Comparison of ENCODE assay signal across 8 cellular contexts in genomic region chr7:73737491-73738219, GRCh38. TPM values are rescaled to one million over a fixed set of nuclear protein-coding genes. Genes with fewer than 3 reads are reported as not detected.
A peak's percentile ranks its signal among the peaks of the same experiment; 100 is the strongest.
DNase-seq lines count a peak whose midpoint lies in the region; ATAC-seq, FAIRE-seq and TF ChIP-seq lines count a peak whose summit lies in the region.

No MANE protein-coding gene starts in this region.

- intact Hi-C loops in activated naive CD4-positive, alpha-beta T cell treated with anti-CD3 and anti-CD28 coated beads for 36 hours (cut with micrococcal nuclease), result loop anchor here (1.0 to 5.0 kb wide), 11 partner anchors 18 to 347 kb away; partner anchors contain the start of genes BAZ1B, BCL7B, BUD23 and DNAJC30
- intact Hi-C loops in right lobe of liver (cut with DNase I) (loop anchor here in 1 of 2 donors (10.0 kb wide), 1 partner anchor 117 kb away; no protein-coding TSS in a partner anchor), tibial artery (cut with DNase I; ENCODE audit: low total_unique reads) (loop anchor here (5.0 kb wide), 1 partner anchor 70 kb away; the partner anchor contains the start of gene VPS37D)

- H3K9me3 Mint-ChIP-seq in activated naive CD4-positive, alpha-beta T cell treated with anti-CD3 and anti-CD28 coated beads for 36 hours, result no peaks in the 10 kb centered on the region
- no peaks in the 10 kb centered on the region for H3K9me3 Mint-ChIP-seq in astrocyte (ENCODE audit: unreplicated experiment)

- H3K27ac ChIP-seq in astrocyte (ENCODE audit: low read depth, low read length) (no peak overlapping the region), right lobe of liver (no peak overlapping the region), tibial artery (peak overlapping the region; percentile 83 to 89)

- H3K27me3 Mint-ChIP-seq in activated naive CD4-positive, alpha-beta T cell treated with anti-CD3 and anti-CD28 coated beads for 36 hours (ENCODE audit: low read depth), result no peaks in the 10 kb centered on the region
- peaks cover 7% of the 10 kb centered on the region for H3K27me3 Mint-ChIP-seq in astrocyte (ENCODE audit: low read depth, unreplicated experiment)

- DNase-seq in activated naive CD4-positive, alpha-beta T cell treated with anti-CD3 and anti-CD28 coated beads for 36 hours, result no peak
- DNase-seq in activated naive CD4-positive, alpha-beta T cell (lab: John Stamatoyannopoulos, UW), result no peak
- DNase-seq in astrocyte (ENCODE audit: low read depth) (no peak), right lobe of liver (no peak), tibial artery (no peak), putamen (ENCODE audit: low spot score) (no peak), HK-2 (ENCODE audit: unreplicated experiment) (no peak), G401 (ENCODE audit: low spot score) (no peak)

- no peak for FAIRE-seq in astrocyte (lab: Jason Lieb, UNC)

- H3K4me2 ChIP-seq in astrocyte (ENCODE audit: low read length), result peak overlapping the region; percentile 98

- H2AFZ ChIP-seq in astrocyte (ENCODE audit: low read depth, low read length), result no peak overlapping the region

- TF ChIP-seq CTCF in astrocyte (IDR thresholded peaks at IDR 0.05; ENCODE audit: insufficient read depth, low read depth, low read length) (no peak), right lobe of liver (IDR thresholded peaks at IDR 0.05) (no peak), tibial artery (IDR thresholded peaks at IDR 0.05) (no peak)

- H3K4me1 ChIP-seq in astrocyte (ENCODE audit: insufficient read depth, low read length), result peaks cover 12% of the 10 kb centered on the region
- H3K4me1 ChIP-seq in right lobe of liver, result peaks cover 0 to 8% (median 1%) of the 10 kb centered on the region in 4 donors
- peaks cover 0 to 30% (median 25%) of the 10 kb centered on the region in 4 donors for H3K4me1 ChIP-seq in tibial artery

- H4K20me1 ChIP-seq in astrocyte (ENCODE audit: insufficient read depth, low read length), result peaks cover 8% of the 10 kb centered on the region

- ATAC-seq in right lobe of liver, result no peak

- CTCF ChIA-PET in activated naive CD4-positive, alpha-beta T cell treated with anti-CD3 and anti-CD28 coated beads for 36 hours (lab: Charles Lee), result interaction anchor here (0.6 to 1.7 kb wide), 8 partner anchors 8 to 247 kb away, joined by 3 to 6 read pairs (median 4); no protein-coding TSS in a partner anchor

- no peak for TF ChIP-seq POLR2A in right lobe of liver (IDR thresholded peaks at IDR 0.05)

- WGBS in right lobe of liver (ENCODE audit: insufficient coverage, low coverage, low lambda C conversion rate, missing lambda C conversion rate), result 64% methylated on average over 4 of the region's 17 CpGs

- in situ Hi-C loops in G401 (cut with HindIII; ENCODE audit: low sequenced_read_pairs), result no loop called here

- no peaks in the 10 kb centered on the region for H3K27me3 ChIP-seq in astrocyte (ENCODE audit: insufficient read depth, low read length)
- no peaks in the 10 kb centered on the region for H3K27me3 ChIP-seq in right lobe of liver
- no peaks in the 10 kb centered on the region for H3K27me3 ChIP-seq in tibial artery

- H3K36me3 Mint-ChIP-seq in activated naive CD4-positive, alpha-beta T cell treated with anti-CD3 and anti-CD28 coated beads for 36 hours (ENCODE audit: low read depth), result peaks cover 5% of the 10 kb centered on the region
- no peaks in the 10 kb centered on the region for H3K36me3 Mint-ChIP-seq in astrocyte (ENCODE audit: low read depth, unreplicated experiment)

- H3K9ac ChIP-seq in astrocyte (ENCODE audit: low read length), result peak overlapping the region; percentile 86

- H3K4me3 ChIP-seq in astrocyte (ENCODE audit: insufficient read depth, low read depth, low read length), result peak overlapping the region; percentile 42
- peak overlapping the region; percentile 84 to 93 (median 91) for H3K4me3 ChIP-seq in right lobe of liver
- H3K4me3 ChIP-seq in tibial artery, result peak overlapping the region; percentile 74 to 93

- peaks cover 7% of the 10 kb centered on the region for H3K79me2 ChIP-seq in astrocyte (ENCODE audit: insufficient read depth, low read length)

- H3K4me1 Mint-ChIP-seq in activated naive CD4-positive, alpha-beta T cell treated with anti-CD3 and anti-CD28 coated beads for 36 hours (ENCODE audit: low read depth), result peaks cover 14% of the 10 kb centered on the region
- peaks cover 5% of the 10 kb centered on the region for H3K4me1 Mint-ChIP-seq in astrocyte (ENCODE audit: low read depth, unreplicated experiment)

- H3K4me3 Mint-ChIP-seq in activated naive CD4-positive, alpha-beta T cell treated with anti-CD3 and anti-CD28 coated beads for 36 hours, result peak overlapping the region; percentile 97
- H3K4me3 Mint-ChIP-seq in astrocyte (ENCODE audit: unreplicated experiment), result peak overlapping the region; percentile 92

- H3K9me3 ChIP-seq in astrocyte (ENCODE audit: insufficient read depth, low read depth, low read length) (no peaks in the 10 kb centered on the region), right lobe of liver (no peaks in the 10 kb centered on the region), tibial artery (no peaks in the 10 kb centered on the region)

- peak overlapping the region; percentile 68 for H3K27ac Mint-ChIP-seq in activated naive CD4-positive, alpha-beta T cell treated with anti-CD3 and anti-CD28 coated beads for 36 hours
- H3K27ac Mint-ChIP-seq in astrocyte (ENCODE audit: unreplicated experiment), result no peak overlapping the region

- H3K36me3 ChIP-seq in astrocyte (ENCODE audit: insufficient read depth, low read length) (no peaks in the 10 kb centered on the region), right lobe of liver (no peaks in the 10 kb centered on the region), tibial artery (peaks cover 0 to 26% (median 6%) of the 10 kb centered on the region in 3 donors)

RNA-seq across cellular contexts. Expression of gene ABHD11, which starts 0.9 kb away (rescaled TPM):
- 10 to 100 TPM in 1 of 2 experiments, 1 to 10 TPM in 1; 9.4 to 11.3 TPM for total RNA-seq in activated naive CD4-positive, alpha-beta T cell treated with anti-CD3 and anti-CD28 coated beads for 36 hours
- total RNA-seq in astrocyte (9.3 and 10.8 TPM in 2 replicates), right lobe of liver (1 to 10 TPM; 5.6 to 8.4 (median 7.0) TPM)
- total RNA-seq in G401 (2014; rRNA removed; shearing (Covaris generic)), result 34.2 and 41.1 TPM in 2 replicates

RNA-seq across cellular contexts. Expression of gene STX1A, which starts 18.2 kb away (rescaled TPM):
- total RNA-seq in activated naive CD4-positive, alpha-beta T cell treated with anti-CD3 and anti-CD28 coated beads for 36 hours, result 10 to 100 TPM; 23.7 to 24.1 TPM
- total RNA-seq in astrocyte, result 15.0 and 19.7 TPM in 2 replicates
- 1 to 10 TPM; 1.4 to 2.8 (median 1.9) TPM for total RNA-seq in right lobe of liver
- total RNA-seq in G401 (2014; rRNA removed; shearing (Covaris generic)), result 2.5 and 6.5 TPM in 2 replicates

RNA-seq across cellular contexts. Expression of gene CLDN3, which starts 32.4 kb away (rescaled TPM):
- total RNA-seq in activated naive CD4-positive, alpha-beta T cell treated with anti-CD3 and anti-CD28 coated beads for 36 hours, result not detected
- total RNA-seq in astrocyte (0.68 TPM in 1 of 2 replicates, not detected in the other), right lobe of liver (10 to 100 TPM; 16.1 to 37.3 (median 19.9) TPM)
- total RNA-seq in G401 (2014; rRNA removed; shearing (Covaris generic)), result not detected in 2 replicates

RNA-seq across cellular contexts. Expression of gene BUD23, which starts 54.3 kb away (rescaled TPM):
- total RNA-seq in activated naive CD4-positive, alpha-beta T cell treated with anti-CD3 and anti-CD28 coated beads for 36 hours, result 100 to 1,000 TPM in 1 of 2 experiments, 10 to 100 TPM in 1; 95.1 to 110 TPM
- total RNA-seq in astrocyte, result 68.3 and 73.1 TPM in 2 replicates
- total RNA-seq in right lobe of liver, result 10 to 100 TPM; 24.1 to 35.0 (median 29.2) TPM
- 203 and 204 TPM in 2 replicates for total RNA-seq in G401 (2014; rRNA removed; shearing (Covaris generic))

RNA-seq across cellular contexts. Expression of gene DNAJC30, which starts 54.4 kb away (rescaled TPM):
- 1 to 10 TPM; 4.2 to 4.4 TPM for total RNA-seq in activated naive CD4-positive, alpha-beta T cell treated with anti-CD3 and anti-CD28 coated beads for 36 hours
- total RNA-seq in astrocyte (10.5 and 11.0 TPM in 2 replicates), right lobe of liver (1 to 10 TPM; 5.4 to 8.8 (median 7.0) TPM)
- total RNA-seq in G401 (2014; rRNA removed; shearing (Covaris generic)), result 12.4 and 19.6 TPM in 2 replicates

Comparison
In these comparisons a context has a peak if more than half of its experiments do, and no peak if none do; other contexts are left out.
1. H3K27ac ChIP-seq: peak in tibial artery (2 of 2); none in astrocyte (single experiment) and right lobe of liver (0 of 3).
2. RNA of gene CLDN3, which starts 32.4 kb away (total RNA-seq): 16.1 to 37.3 TPM in right lobe of liver; 0.68 TPM in astrocyte, not detected in activated naive CD4-positive, alpha-beta T cell treated with anti-CD3 and anti-CD28 coated beads for 36 hours and not detected in G401; every median in the first group is over 10 times any median in the second.
3. Peak in every context shown above with its lines, with median percentiles within 50 percentile points of each other: H3K4me3 ChIP-seq.